Comparison of ENCODE assay signal across 21 cellular contexts in genomic region chr3:45706133-45706808, GRCh38. TPM values are rescaled to one million over a fixed set of nuclear protein-coding genes. Genes with fewer than 3 reads are reported as not detected.
DNase-seq lines count a peak whose midpoint lies in the region; ATAC-seq and TF ChIP-seq lines count a peak whose summit lies in the region.
"Had no signal": no experiment of that assay in that cellular context is flagged by ENCODE, and none has a peak within 500 bp of the region (broad histone marks: within the 10 kb centered on the region; RNA-seq: fewer than 3 reads in every experiment).

No MANE protein-coding gene starts in this region.

- H3K18ac ChIP-seq in IMR-90 (ENCODE audit: low read depth, low read length): no peak overlapping the region

- CTCF ChIA-PET in IMR-90 (lab: Yijun Ruan, JAX): no interaction called here

- no peak overlapping the region for H3K4me3 Mint-ChIP-seq in effector memory CD8-positive, alpha-beta T cell
- H3K4me3 Mint-ChIP-seq: activated T-cell treated with anti-CD3 and anti-CD28 coated beads, Interleukin-2, amount 50 U/mL, for 4 hours had no signal

- no peaks in the 10 kb centered on the region for H3K27me3 ChIP-seq in cardiac muscle cell
- H3K27me3 ChIP-seq in right cardiac atrium (ENCODE audit: control insufficient read depth, insufficient read depth): no peaks in the 10 kb centered on the region
- H3K27me3 ChIP-seq in IMR-90 (ENCODE audit: control insufficient read depth, insufficient read depth, low read length): no peaks in the 10 kb centered on the region
- H3K27me3 ChIP-seq: pancreas, SJSA1 had no signal

- no peak overlapping the region for H2BK120ac ChIP-seq in IMR-90 (ENCODE audit: low read depth, low read length)

- dilution Hi-C loops in IMR-90 (cut with HindIII; ENCODE audit: low sequenced_read_pairs, unreplicated experiment): no loop called here

- H2BK15ac ChIP-seq in IMR-90 (ENCODE audit: low read depth, low read length): no peak overlapping the region

- TF ChIP-seq RAD21 in IMR-90 (IDR thresholded peaks at IDR 0.05; ENCODE audit: low read length): no peak

- no peak overlapping the region for H2BK5ac ChIP-seq in IMR-90 (ENCODE audit: low read depth, low read length, poor library complexity, severe bottlenecking)

- H3K4me2 ChIP-seq in IMR-90 (ENCODE audit: low read depth, low read length): no peak overlapping the region
- H3K4me2 ChIP-seq: KMS-11 had no signal

- TF ChIP-seq CTCF in cardiac muscle cell (IDR thresholded peaks at IDR 0.05; ENCODE audit: low read depth, low read length) (no peak), IMR-90 (conservative IDR thresholded peaks at IDR 0.05; ENCODE audit: low read depth, low read length) (no peak)

- no peak overlapping the region for H3K14ac ChIP-seq in IMR-90 (replicated peaks; ENCODE audit: low read depth, low read length)

- DNase-seq in cardiac muscle cell (ENCODE audit: low read depth in 1 of 2, low spot score in 1 of 2) (no peak), right cardiac atrium (no peak), IMR-90 (no peak), NOMO-1 treated with dmso at 0.1 percent for 144 hours (lab: John Stamatoyannopoulos, UW; ENCODE audit: unreplicated experiment) (no peak), GDM1 (lab: John Stamatoyannopoulos, UW) (no peak), DMS 273 treated with DMSO at 0.1 percent for 48 hours (lab: John Stamatoyannopoulos, UW) (no peak)
- DNase-seq in effector memory CD8-positive, alpha-beta T cell: no peak
- no peak for DNase-seq in stimulated activated naive CD8-positive, alpha-beta T cell treated with anti-CD3 and anti-CD28 coated beads, Interleukin-15, Interleukin-2, amounts not matched to agents 100 U/mL and 50 U/mL, for 24 hours
- DNase-seq: activated T-cell treated with anti-CD3 and anti-CD28 coated beads, Interleukin-2, amount 50 U/mL, for 4 hours; aorta; GF-D8; left cardiac atrium; NCI-H1092 treated with DMSO at 0.1 percent for 48 hours; NCI-H748 treated with DMSO at 0.1 percent for 48 hours; pancreas; PC-3; stimulated activated CD4-positive, alpha-beta T cell treated with anti-CD3 and anti-CD28 coated beads, Interleukin-2, amount 100 ng/mL, for 48 hours; T-helper 9 cell had no signal

- peaks cover 26 to 38% of the 10 kb centered on the region in 2 experiments for H3K79me1 ChIP-seq in IMR-90 (ENCODE audit: low read depth in 1 of 2, low read length in 2 of 2)

- peaks cover 10% of the 10 kb centered on the region; the same call in 1 of the 2 replicates for H4K20me1 ChIP-seq in IMR-90 (ENCODE audit: insufficient read depth, low read length)

- peaks cover 5% of the 10 kb centered on the region for H3K9me1 ChIP-seq in IMR-90 (ENCODE audit: insufficient read depth, low read length)

- peak overlapping the region; percentile 53 for H3K27ac ChIP-seq in cardiac muscle cell
- H3K27ac ChIP-seq in right cardiac atrium (ENCODE audit: low read length): no peak overlapping the region
- H3K27ac ChIP-seq in IMR-90 (ENCODE audit: insufficient read depth, low read length): no peak overlapping the region
- H3K27ac ChIP-seq: KMS-11, pancreas, SJSA1, thoracic aorta had no signal

- no peak for TF ChIP-seq POLR2A in IMR-90 (IDR thresholded peaks at IDR 0.05; ENCODE audit: low read depth, low read length)

- H3K4me3 ChIP-seq in cardiac muscle cell (no peak overlapping the region), right cardiac atrium (ENCODE audit: low read length) (no peak overlapping the region), IMR-90 (ENCODE audit: insufficient read depth, low read depth, low read length) (no peak overlapping the region)
- H3K4me3 ChIP-seq: pancreas, SJSA1, thoracic aorta had no signal

- H3K9me3 Mint-ChIP-seq in effector memory CD8-positive, alpha-beta T cell: no peaks in the 10 kb centered on the region
- H3K9me3 Mint-ChIP-seq: activated T-cell treated with anti-CD3 and anti-CD28 coated beads, Interleukin-2, amount 50 U/mL, for 4 hours had no signal

- H2AK5ac ChIP-seq in IMR-90 (ENCODE audit: low read depth, low read length): no peak overlapping the region

- H3K4me1 ChIP-seq in cardiac muscle cell (ENCODE audit: low read depth) (no peaks in the 10 kb centered on the region), right cardiac atrium (ENCODE audit: control insufficient read depth, insufficient read depth, low read length) (peaks cover 2% of the 10 kb centered on the region), IMR-90 (ENCODE audit: control insufficient read depth, insufficient read depth, low read length) (no peaks in the 10 kb centered on the region)
- H3K4me1 ChIP-seq: SJSA1 had no signal

- H3K56ac ChIP-seq in IMR-90 (ENCODE audit: extremely low read depth, insufficient read depth, low read length): no peak overlapping the region

- H2AFZ ChIP-seq in IMR-90 (replicated peaks; ENCODE audit: low read length, poor library complexity): no peak overlapping the region

- no peak for ATAC-seq in right cardiac atrium
- ATAC-seq in IMR-90 (ENCODE audit: low read depth): no peak
- ATAC-seq in effector memory CD8-positive, alpha-beta T cell (replicated peaks): no peak
- peak; percentile 79 for ATAC-seq in stimulated activated naive CD8-positive, alpha-beta T cell treated with anti-CD3 and anti-CD28 coated beads, Interleukin-15, Interleukin-2, amounts not matched to agents 100 U/mL and 50 U/mL, for 24 hours
- ATAC-seq: activated T-cell treated with anti-CD3 and anti-CD28 coated beads, Interleukin-2, amount 50 U/mL, for 4 hours; left cardiac atrium; pancreas; PC-3 had no signal

- POLR2A ChIA-PET in IMR-90 (lab: Charles Lee; ENCODE audit: unreplicated experiment): no interaction called here

- BruUV-seq in IMR-90 (replicated peaks; lab: Mats Ljungman, UMichigan): no TSS peak

- H3K27ac Mint-ChIP-seq in effector memory CD8-positive, alpha-beta T cell: peak overlapping the region; percentile 39 to 80

- no peaks in the 10 kb centered on the region for H3K27me3 Mint-ChIP-seq in effector memory CD8-positive, alpha-beta T cell

- intact Hi-C loops in right cardiac atrium (cut with DNase I) (no loop called here), IMR-90 (cut with micrococcal nuclease) (no loop called here)

- in situ Hi-C loops in IMR-90 (cut with MboI; ENCODE audit: low sequenced_read_pairs): no loop called here

- no peak overlapping the region for H4K5ac ChIP-seq in IMR-90 (ENCODE audit: low read depth, low read length)

- H3K23ac ChIP-seq in IMR-90 (ENCODE audit: low read depth, low read length): no peak overlapping the region

- no peak overlapping the region for H3K4ac ChIP-seq in IMR-90 (ENCODE audit: low read depth, low read length)

- H3K9ac ChIP-seq in IMR-90 (ENCODE audit: low read depth, low read length): no peak overlapping the region
- H3K9ac ChIP-seq: KMS-11 had no signal

- H3K36me3 Mint-ChIP-seq in effector memory CD8-positive, alpha-beta T cell (ENCODE audit: insufficient read depth): peaks cover 73% of the 10 kb centered on the region

- peaks cover 27 to 41% of the 10 kb centered on the region in 2 donors for H3K4me1 Mint-ChIP-seq in effector memory CD8-positive, alpha-beta T cell (ENCODE audit: low read depth in 2 of 2)

- no peak overlapping the region for H2AK9ac ChIP-seq in IMR-90 (replicated peaks; ENCODE audit: low read depth, low read length, poor library complexity)

- no peak overlapping the region for H4K8ac ChIP-seq in IMR-90 (ENCODE audit: low read depth in 2 of 2, low read length in 2 of 2)

- H4K91ac ChIP-seq in IMR-90 (ENCODE audit: insufficient read depth, low read depth, low read length): no peak overlapping the region

- H3K36me3 ChIP-seq in cardiac muscle cell (peaks cover 32% of the 10 kb centered on the region), IMR-90 (ENCODE audit: control insufficient read depth, insufficient read depth, low read length) (peaks cover 12% of the 10 kb centered on the region)

- no peak overlapping the region for H2BK20ac ChIP-seq in IMR-90 (ENCODE audit: low read depth, low read length)

- H3K9me3 ChIP-seq in cardiac muscle cell (ENCODE audit: low read depth): no peaks in the 10 kb centered on the region
- no peaks in the 10 kb centered on the region for H3K9me3 ChIP-seq in right cardiac atrium (ENCODE audit: control insufficient read depth, low read length)
- H3K9me3 ChIP-seq in IMR-90 (ENCODE audit: control insufficient read depth, insufficient read depth, low read length): no peaks in the 10 kb centered on the region
- H3K9me3 ChIP-seq: pancreas, SJSA1, thoracic aorta had no signal

- WGBS in right cardiac atrium: 57% methylated on average over 1 of the region's 1 CpG
- WGBS in IMR-90 (ENCODE audit: extremely low coverage in 2 of 2, insufficient read length in 1 of 2), 2 experiments: no CpG with 5 or more reads among the region's 1 CpG

TF ChIP-seq in IMR-90, 13 proteins besides CTCF, POLR2A, EP300 and RAD21:
- TF ChIP-seq MAFK (IDR thresholded peaks at IDR 0.05; ENCODE audit: low read depth, low read length) (0 out of 2 replicates have a peak, but pooled peaks have one; percentile 16), FOS (IDR thresholded peaks at IDR 0.05; ENCODE audit: low read depth, low read length) (no peak)

RNA-seq across cellular contexts. Expression of gene SACM1L, which starts 17.1 kb away (rescaled TPM):
- total RNA-seq in cardiac muscle cell (15.7 and 37.5 TPM in 2 replicates), right cardiac atrium (10 to 100 TPM; 26.9 to 32.0 (median 29.5) TPM), IMR-90 (2012; rRNA removed) (40.9 and 44.2 TPM in 2 replicates)
- polyA plus RNA-seq in cardiac muscle cell (32.8 and 37.4 TPM in 2 replicates), right cardiac atrium (17.0 TPM), IMR-90 (2012; rRNA removed) (12.8 and 19.0 TPM in 2 replicates)
- polyA plus RNA-seq in IMR-90 (2012; cell fraction: cytosol; rRNA removed): 1.8 and 2.5 TPM in 2 replicates
- 7.0 and 36.5 TPM in 2 replicates for polyA plus RNA-seq in IMR-90 (2012; cell fraction: nucleus; rRNA removed; ENCODE audit: low replicate concordance)
